Comparison of ENCODE assay signal across 1 cellular context in genomic region chr14:61836807-61837206, GRCh38.
TF ChIP-seq lines count a peak whose summit lies in the region.

No MANE protein-coding gene starts in this region.

TF ChIP-seq in HCT116, 20 proteins besides CTCF, POLR2A, EP300 and RAD21:
- TF ChIP-seq CEBPB (IDR thresholded peaks at IDR 0.05; ENCODE audit: low read depth) (no peak), EZH2 (IDR thresholded peaks at IDR 0.05) (no peak), FOSL1 (IDR thresholded peaks at IDR 0.05; ENCODE audit: low read depth) (no peak), POLR2AphosphoS5 (IDR thresholded peaks at IDR 0.05; ENCODE audit: low read depth, low read length) (no peak), EZH2phosphoT487 (IDR thresholded peaks at IDR 0.05; ENCODE audit: borderline replicate concordance) (no peak), CBX3 (IDR thresholded peaks at IDR 0.05; ENCODE audit: low read depth) (no peak)
- TF ChIP-seq, protein P1, sequence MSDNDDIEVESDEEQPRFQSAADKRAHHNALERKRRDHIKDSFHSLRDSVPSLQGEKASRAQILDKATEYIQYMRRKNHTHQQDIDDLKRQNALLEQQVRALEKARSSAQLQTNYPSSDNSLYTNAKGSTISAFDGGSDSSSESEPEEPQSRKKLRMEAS (IDR thresholded peaks at IDR 0.05): no peak
